Comparison of ENCODE assay signal across 8 cellular contexts in genomic region chr18:79680891-79681339, GRCh38. TPM values are rescaled to one million over a fixed set of nuclear protein-coding genes. Genes with fewer than 3 reads are reported as not detected.
DNase-seq lines count a peak whose midpoint lies in the region; ATAC-seq, FAIRE-seq and TF ChIP-seq lines count a peak whose summit lies in the region.

No MANE protein-coding gene starts in this region.

- TF ChIP-seq POLR2A in testis (IDR thresholded peaks at IDR 0.05), result no peak

- peaks cover 64% of the 10 kb centered on the region for H3K4me1 Mint-ChIP-seq in activated CD8-positive, alpha-beta memory T cell treated with anti-CD3 and anti-CD28 coated beads, Interleukin-2, amount 10 ng/mL, durations not matched to agents 7 days and 5 days
- peaks cover 79% of the 10 kb centered on the region for H3K4me1 Mint-ChIP-seq in activated naive CD8-positive, alpha-beta T cell treated with anti-CD3 and anti-CD28 coated beads, Interleukin-2, amount 50 U/mL, for 24 hours

- peak overlapping the region; percentile 83 for H3K4me3 Mint-ChIP-seq in activated CD8-positive, alpha-beta memory T cell treated with anti-CD3 and anti-CD28 coated beads, Interleukin-2, amount 10 ng/mL, durations not matched to agents 7 days and 5 days
- H3K4me3 Mint-ChIP-seq in activated naive CD8-positive, alpha-beta T cell treated with anti-CD3 and anti-CD28 coated beads, Interleukin-2, amount 50 U/mL, for 24 hours, result peak overlapping the region; percentile 97

- H3K27ac ChIP-seq in liver (ENCODE audit: low read depth in 1 of 2, low read length in 2 of 2) (no peak overlapping the region), testis (no peak overlapping the region)

- peaks cover 2% of the 10 kb centered on the region for H3K9me3 Mint-ChIP-seq in activated CD8-positive, alpha-beta memory T cell treated with anti-CD3 and anti-CD28 coated beads, Interleukin-2, amount 10 ng/mL, durations not matched to agents 7 days and 5 days (ENCODE audit: low read depth)
- no peaks in the 10 kb centered on the region for H3K9me3 Mint-ChIP-seq in activated naive CD8-positive, alpha-beta T cell treated with anti-CD3 and anti-CD28 coated beads, Interleukin-2, amount 50 U/mL, for 24 hours

- intact Hi-C loops in testis (cut with DNase I; ENCODE audit: low total_unique reads), result no loop called here

- peak overlapping the region; percentile 92 for H3K27ac Mint-ChIP-seq in activated CD8-positive, alpha-beta memory T cell treated with anti-CD3 and anti-CD28 coated beads, Interleukin-2, amount 10 ng/mL, durations not matched to agents 7 days and 5 days
- H3K27ac Mint-ChIP-seq in activated naive CD8-positive, alpha-beta T cell treated with anti-CD3 and anti-CD28 coated beads, Interleukin-2, amount 50 U/mL, for 24 hours, result peak overlapping the region; percentile 92

- H3K27me3 ChIP-seq in liver (ENCODE audit: control insufficient read depth in 4 of 4, insufficient read depth in 4 of 4, low read length in 3 of 4), result no peaks in the 10 kb centered on the region
- H3K27me3 ChIP-seq in testis, result no peaks in the 10 kb centered on the region

- H3K36me3 Mint-ChIP-seq in activated CD8-positive, alpha-beta memory T cell treated with anti-CD3 and anti-CD28 coated beads, Interleukin-2, amount 10 ng/mL, durations not matched to agents 7 days and 5 days, result peaks cover 52% of the 10 kb centered on the region
- peaks cover 38% of the 10 kb centered on the region for H3K36me3 Mint-ChIP-seq in activated naive CD8-positive, alpha-beta T cell treated with anti-CD3 and anti-CD28 coated beads, Interleukin-2, amount 50 U/mL, for 24 hours (ENCODE audit: low read depth)

- H3K36me3 ChIP-seq in liver (ENCODE audit: control insufficient read depth in 4 of 4, insufficient read depth in 3 of 4, low read depth in 1 of 4, low read length in 3 of 4) (peaks cover 0 to 2% (median 0%) of the 10 kb centered on the region in 4 donors), testis (ENCODE audit: low read depth, missing control alignments) (no peaks in the 10 kb centered on the region)

- no peak for FAIRE-seq in HTR-8/SVneo (lab: Jason Lieb, UNC)

- H3K27me3 Mint-ChIP-seq in activated CD8-positive, alpha-beta memory T cell treated with anti-CD3 and anti-CD28 coated beads, Interleukin-2, amount 10 ng/mL, durations not matched to agents 7 days and 5 days, result no peaks in the 10 kb centered on the region
- peaks cover 1% of the 10 kb centered on the region for H3K27me3 Mint-ChIP-seq in activated naive CD8-positive, alpha-beta T cell treated with anti-CD3 and anti-CD28 coated beads, Interleukin-2, amount 50 U/mL, for 24 hours

- H3K9ac ChIP-seq in liver (ENCODE audit: low read depth in 1 of 2, low read length in 2 of 2), result no peak overlapping the region

- H3K4me1 ChIP-seq in liver (ENCODE audit: control insufficient read depth in 4 of 4, insufficient read depth in 4 of 4, low read length in 3 of 4) (peaks cover 12 to 32% (median 23%) of the 10 kb centered on the region in 4 donors), testis (peaks cover 16% of the 10 kb centered on the region)

- WGBS in liver, result 44% methylated on average over 20 of the region's 20 CpGs
- 52 to 55% methylated on average over 9 to 20 of the region's 20 CpGs for WGBS in testis, 2 donors

- H3K4me3 ChIP-seq in liver (ENCODE audit: low read depth in 1 of 3, low read length in 3 of 3) (peak overlapping the region; percentile 85 to 91 (median 86)), testis (peak overlapping the region; percentile 97 to 99)

- CTCF ChIA-PET in activated CD8-positive, alpha-beta memory T cell treated with anti-CD3 and anti-CD28 coated beads, Interleukin-2, amount 10 ng/mL, durations not matched to agents 7 days and 5 days (lab: Charles Lee), result interaction anchor here (0.9 to 1.1 kb wide), 3 partner anchors 282 to 307 kb away, joined by 3 to 5 read pairs (median 4); partner anchors contain the start of gene TXNL4A

- no peak for ATAC-seq in activated CD8-positive, alpha-beta memory T cell treated with anti-CD3 and anti-CD28 coated beads, Interleukin-2, amount 10 ng/mL, durations not matched to agents 7 days and 5 days
- no peak for ATAC-seq in activated naive CD8-positive, alpha-beta T cell treated with anti-CD3 and anti-CD28 coated beads, Interleukin-2, amount 50 U/mL, for 24 hours
- ATAC-seq in HG02678 (IDR thresholded peaks at IDR 0.05; ENCODE audit: unreplicated experiment), result no peak

- DNase-seq in activated CD8-positive, alpha-beta memory T cell treated with anti-CD3 and anti-CD28 coated beads, Interleukin-2, amount 10 ng/mL, durations not matched to agents 7 days and 5 days, result no peak
- no peak for DNase-seq in activated CD8-positive, alpha-beta memory T cell treated with anti-CD3 and anti-CD28 coated beads for 24 hours
- no peak for DNase-seq in activated naive CD8-positive, alpha-beta T cell treated with anti-CD3 and anti-CD28 coated beads, Interleukin-2, amount 50 U/mL, for 24 hours
- no peak for DNase-seq in testis
- DNase-seq in HTR-8/SVneo (ENCODE audit: insufficient read length, low spot score), result no peak
- no peak for DNase-seq in activated effector memory CD4-positive, alpha-beta T cell treated with anti-CD3 and anti-CD28 coated beads, Interleukin-2, amount 50 U/mL, for 16 hours

- H3K9me3 ChIP-seq in liver (ENCODE audit: control insufficient read depth in 4 of 4, low read length in 3 of 4) (no peaks in the 10 kb centered on the region), testis (no peaks in the 10 kb centered on the region)

- TF ChIP-seq CTCF in liver (IDR thresholded peaks at IDR 0.05; ENCODE audit: low read depth, low read length, missing input control) (no peak), testis (IDR thresholded peaks at IDR 0.05) (no peak)

- no peak for TF ChIP-seq RAD21 in liver (IDR thresholded peaks at IDR 0.05)

TF ChIP-seq in liver, 16 proteins besides CTCF, POLR2A, EP300 and RAD21:
- no peak for TF ChIP-seq HNF4A (conservative IDR thresholded peaks at IDR 0.05)
- TF ChIP-seq, protein P1, sequence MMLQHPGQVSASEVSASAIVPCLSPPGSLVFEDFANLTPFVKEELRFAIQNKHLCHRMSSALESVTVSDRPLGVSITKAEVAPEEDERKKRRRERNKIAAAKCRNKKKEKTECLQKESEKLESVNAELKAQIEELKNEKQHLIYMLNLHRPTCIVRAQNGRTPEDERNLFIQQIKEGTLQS (IDR thresholded peaks at IDR 0.05), result no peak
- no peak for TF ChIP-seq EGR1 (IDR thresholded peaks at IDR 0.05; ENCODE audit: low read depth in 2 of 2)
- no peak for TF ChIP-seq FOXA1 (IDR thresholded peaks at IDR 0.05)
- no peak for TF ChIP-seq TAF1 (conservative IDR thresholded peaks at IDR 0.05)
- TF ChIP-seq HNF4G (IDR thresholded peaks at IDR 0.05), result no peak
- TF ChIP-seq JUND (IDR thresholded peaks at IDR 0.05), result no peak
- no peak for TF ChIP-seq SP1 (IDR thresholded peaks at IDR 0.05)

RNA-seq across cellular contexts. Expression of gene CTDP1, which starts 1.3 kb away (rescaled TPM):
- 10 to 100 TPM; 38.4 to 39.7 TPM for total RNA-seq in activated CD8-positive, alpha-beta memory T cell treated with anti-CD3 and anti-CD28 coated beads, Interleukin-2, amount 10 ng/mL, durations not matched to agents 7 days and 5 days
- total RNA-seq in liver, result 10 to 100 TPM; 13.5 to 13.9 TPM
- 1 to 10 TPM; 2.7 to 7.6 TPM for polyA plus RNA-seq in liver
- total RNA-seq in testis, result 10 to 100 TPM; 41.0 to 47.2 TPM
- 51.0 TPM for polyA plus RNA-seq in testis (ENCODE audit: insufficient read depth, low read depth, low replicate concordance)
